ENCODE assay signal across 1 cellular context in genomic region chr3:136135039-136135802, GRCh38.
TF ChIP-seq lines count a peak whose summit lies in the region.

No MANE protein-coding gene starts in this region.

TF ChIP-seq in K562, 482 proteins besides CTCF, POLR2A, EP300 and RAD21 (continued from another document and continues in another):
- TF ChIP-seq POLR3G (IDR thresholded peaks at IDR 0.05; ENCODE audit: extremely low read depth, insufficient read length, insufficient replicate concordance), result no peak
- TF ChIP-seq KDM1A (IDR thresholded peaks at IDR 0.05), result peak; percentile 46 to 56
- no peak for TF ChIP-seq RUNX1 (IDR thresholded peaks at IDR 0.05; ENCODE audit: low read depth)
- TF ChIP-seq CBFA2T2 (conservative IDR thresholded peaks at IDR 0.05), result peak; percentile 93
- no peak for TF ChIP-seq ZNF408 (CRISPR knock-in tag; IDR thresholded peaks at IDR 0.05; ENCODE audit: low read depth)
- no peak for TF ChIP-seq CBX2 (IDR thresholded peaks at IDR 0.05; ENCODE audit: insufficient read depth, low read length, poor library complexity, severe bottlenecking)
- TF ChIP-seq TRIM24 (IDR thresholded peaks at IDR 0.05), result peak; percentile 73 to 87
- no peak for TF ChIP-seq ELF4 (CRISPR knock-in tag; IDR thresholded peaks at IDR 0.05)
- no peak for TF ChIP-seq REST (CRISPR knock-in tag; IDR thresholded peaks at IDR 0.05; ENCODE audit: low read depth)
- no peak for TF ChIP-seq ZBTB43 (CRISPR knock-in tag; IDR thresholded peaks at IDR 0.05)
- TF ChIP-seq EGR1 (conservative IDR thresholded peaks at IDR 0.05), result no peak
- no peak for TF ChIP-seq ZNF518B (CRISPR knock-in tag; IDR thresholded peaks at IDR 0.05)
- no peak for TF ChIP-seq PYGO2 (tag; IDR thresholded peaks at IDR 0.05)
- peak; percentile 40 for TF ChIP-seq CCNT2 (IDR thresholded peaks at IDR 0.05; ENCODE audit: borderline replicate concordance, extremely low read depth, insufficient read length, low read depth, low read length)
- no peak for TF ChIP-seq SAFB (IDR thresholded peaks at IDR 0.05; ENCODE audit: borderline replicate concordance, low read depth, low read length)
- TF ChIP-seq RHOXF2B (CRISPR knock-in tag; conservative IDR thresholded peaks at IDR 0.05), result no peak
- TF ChIP-seq GATAD2A (IDR thresholded peaks at IDR 0.05), result peak; percentile 94; the same call in 1 of the 2 replicates
- TF ChIP-seq MTA2 (IDR thresholded peaks at IDR 0.05; ENCODE audit: low read depth), result peak; percentile 83
- TF ChIP-seq FOXO4 (CRISPR knock-in tag; IDR thresholded peaks at IDR 0.05), result no peak
- TF ChIP-seq ZNF311 (CRISPR knock-in tag; IDR thresholded peaks at IDR 0.05), result no peak
- TF ChIP-seq ZNF696 (CRISPR knock-in tag; conservative IDR thresholded peaks at IDR 0.05), result no peak
- TF ChIP-seq TBP (optimal IDR thresholded peaks at IDR 0.05; ENCODE audit: low read depth, low read length), result no peak
- no peak for TF ChIP-seq SRSF9 (IDR thresholded peaks at IDR 0.05; ENCODE audit: borderline replicate concordance, low read depth, low read length)
- no peak for TF ChIP-seq PHF20 (IDR thresholded peaks at IDR 0.05; ENCODE audit: partially characterized antibody)
- TF ChIP-seq MTA1 (IDR thresholded peaks at IDR 0.05; ENCODE audit: borderline replicate concordance), result 0 out of 2 replicates have a peak, but pooled peaks have one; percentile 26
- TF ChIP-seq NEUROD1 (IDR thresholded peaks at IDR 0.05; ENCODE audit: borderline replicate concordance, low read depth, low read length, partially characterized antibody), result peak; percentile 60
- no peak for TF ChIP-seq SIN3B (IDR thresholded peaks at IDR 0.05; ENCODE audit: low read depth)
- no peak for TF ChIP-seq CBFB (CRISPR knock-in tag; IDR thresholded peaks at IDR 0.05)
- no peak for TF ChIP-seq HEY1 (CRISPR knock-in tag; IDR thresholded peaks at IDR 0.05; ENCODE audit: borderline replicate concordance)
- peak; percentile 95 for TF ChIP-seq CBFA2T3 (IDR thresholded peaks at IDR 0.05)
- TF ChIP-seq POLR2H (tag; IDR thresholded peaks at IDR 0.05; ENCODE audit: low read depth), result no peak
- TF ChIP-seq C11orf30 (IDR thresholded peaks at IDR 0.05; ENCODE audit: low read depth), result no peak
- TF ChIP-seq DPF2 (IDR thresholded peaks at IDR 0.05), result peak; percentile 94
- no peak for TF ChIP-seq RFX5 (IDR thresholded peaks at IDR 0.05; ENCODE audit: low read depth, low read length)
- peak; percentile 30; the same call in 1 of the 2 replicates for TF ChIP-seq CREM (IDR thresholded peaks at IDR 0.05; ENCODE audit: low read depth)
- no peak for TF ChIP-seq RBM22 (IDR thresholded peaks at IDR 0.05; ENCODE audit: low read depth, low read length, poor library complexity, severe bottlenecking)
- TF ChIP-seq TEAD4 (IDR thresholded peaks at IDR 0.05; ENCODE audit: low read length), result peak; percentile 90
- TF ChIP-seq TEAD4 (CRISPR knock-in tag; IDR thresholded peaks at IDR 0.05; ENCODE audit: borderline replicate concordance), result no peak
- TF ChIP-seq CHD7 (IDR thresholded peaks at IDR 0.05; ENCODE audit: low read depth, low read length), result no peak
- peak; percentile 73 for TF ChIP-seq PML (IDR thresholded peaks at IDR 0.05; ENCODE audit: low read length)
